In the genomic region with DNA sequence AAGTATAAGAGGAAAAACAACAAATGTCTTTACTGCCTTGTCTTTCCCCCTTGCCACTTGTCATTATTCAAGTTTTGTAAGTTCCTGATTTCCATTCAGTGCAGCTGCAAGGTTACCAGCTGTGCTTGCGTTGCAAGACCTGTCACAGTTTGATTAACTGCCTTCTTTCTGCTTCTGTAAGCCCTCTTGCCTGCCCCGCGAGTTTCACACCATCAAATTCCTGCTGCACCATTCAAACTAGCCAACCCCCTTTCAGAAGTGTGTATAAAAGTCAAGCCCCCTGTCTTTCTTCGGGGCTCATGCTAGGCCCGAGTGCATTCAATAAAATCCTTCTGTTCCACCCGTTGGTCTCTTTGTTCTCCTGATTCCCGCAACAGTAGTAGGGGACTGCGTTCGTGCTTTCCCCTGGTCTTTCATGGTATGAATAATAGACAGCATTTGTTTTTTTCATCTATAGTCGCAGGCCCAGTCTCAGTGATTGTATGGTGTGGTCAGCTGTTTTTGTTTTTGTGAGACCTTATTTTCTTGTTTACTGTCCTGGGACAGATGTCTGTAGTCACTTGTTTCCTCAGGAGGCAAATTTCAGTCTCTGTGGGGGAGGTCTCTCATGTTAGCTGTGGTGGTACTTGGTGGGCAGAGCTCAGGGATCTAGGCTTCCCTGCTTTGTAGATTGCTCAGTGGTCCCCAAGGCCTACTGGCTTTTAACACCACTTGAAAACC, we compare ENCODE assay signal across 8 cellular contexts.
A peak's percentile ranks its signal among the peaks of the same experiment; 100 is the strongest.
DNase-seq lines count a peak whose midpoint lies in the region; ATAC-seq, FAIRE-seq and TF ChIP-seq lines count a peak whose summit lies in the region.
"Not testable (repeated sequence)": the region's sequence is repeated elsewhere in the genome, so short reads cannot be mapped to it uniquely, and the experiment has no call there.

No MANE protein-coding gene starts in this region.

- H2BK120ac ChIP-seq in H1 (replicated peaks; ENCODE audit: low read depth, low read length) = not testable (repeated sequence)

- H3K18ac ChIP-seq in H1 (ENCODE audit: extremely low read depth, low read length) = not testable (repeated sequence)

- peaks cover 19% of the 10 kb centered on the region for H3K4me1 Mint-ChIP-seq in CD14-positive monocyte

- TF ChIP-seq POLR2A in H1 (IDR thresholded peaks at IDR 0.05; ENCODE audit: control extremely low read depth in 1 of 2, low read depth in 2 of 2, low read length in 2 of 2) = not testable (repeated sequence)

- peak overlapping the region; percentile 53 for H3K9ac ChIP-seq in MM.1S (ENCODE audit: low read length)
- not testable (repeated sequence) for H3K9ac ChIP-seq in H1 (replicated peaks in 1 of 4; ENCODE audit: extremely low read depth in 1 of 4, low read depth in 3 of 4, low read length in 3 of 4)

- H4K20me1 ChIP-seq in MM.1S (ENCODE audit: insufficient read depth, low read length); H1 (replicated peaks in 1 of 2; ENCODE audit: control insufficient read depth in 1 of 2, insufficient read depth in 2 of 2, low read length in 2 of 2): not testable (repeated sequence)

- not testable (repeated sequence) for FAIRE-seq in H1 (lab: Jason Lieb, UNC)

- H3K9me2 ChIP-seq in MM.1S (replicated peaks; ENCODE audit: insufficient read depth, low read length) = not testable (repeated sequence)

- TF ChIP-seq CTCF in CD14-positive monocyte (IDR thresholded peaks at IDR 0.05); MM.1S (IDR thresholded peaks at IDR 0.05; ENCODE audit: low read length); H1 (IDR thresholded peaks at IDR 0.05; ENCODE audit: control extremely low read depth in 1 of 3, insufficient read depth in 1 of 3, low read depth in 1 of 3, low read length in 3 of 3); lung (IDR thresholded peaks at IDR 0.05; ENCODE audit: control extremely low read depth, extremely low read depth): not testable (repeated sequence)

- CTCF ChIA-PET in H1 (lab: Charles Lee; ENCODE audit: partially characterized antibody) = not testable (repeated sequence)

- not testable (repeated sequence) for H3K9me3 Mint-ChIP-seq in CD14-positive monocyte

- peak overlapping the region; percentile 100 for H3K27ac Mint-ChIP-seq in CD14-positive monocyte

- H2BK5ac ChIP-seq in H1 (ENCODE audit: low read depth, low read length) = not testable (repeated sequence)

- not testable (repeated sequence) for TF ChIP-seq EP300 in H1 (IDR thresholded peaks at IDR 0.05; ENCODE audit: borderline replicate concordance in 1 of 2, low read depth in 2 of 2, low read length in 2 of 2)

- H3K27me3 ChIP-seq in MM.1S (replicated peaks; ENCODE audit: insufficient read depth, low read length); SJSA1 (replicated peaks); H1 (replicated peaks in 1 of 4; ENCODE audit: control insufficient read depth in 3 of 4, extremely low read depth in 1 of 4, insufficient read depth in 3 of 4, low read length in 3 of 4); lung (ENCODE audit: control insufficient read depth, insufficient read depth): not testable (repeated sequence)

- H2BK15ac ChIP-seq in H1 (ENCODE audit: low read length) = not testable (repeated sequence)

- H2BK20ac ChIP-seq in H1 (ENCODE audit: low read length) = not testable (repeated sequence)

- H2AFZ ChIP-seq in MM.1S (ENCODE audit: low read length); H1 (ENCODE audit: low read length): not testable (repeated sequence)

- H3K4ac ChIP-seq in H1 (replicated peaks; ENCODE audit: insufficient read length, low read depth, low read length) = not testable (repeated sequence)

- H4K91ac ChIP-seq in H1 (replicated peaks; ENCODE audit: insufficient read length, low read length) = not testable (repeated sequence)

- not testable (repeated sequence) for H4K8ac ChIP-seq in H1 (ENCODE audit: extremely low read depth, insufficient read depth, low read length)

- H3K4me3 ChIP-seq in MM.1S (ENCODE audit: low read length); SJSA1; H1 (ENCODE audit: extremely low read depth in 1 of 4, insufficient read depth in 2 of 4, low read depth in 3 of 4, low read length in 4 of 4); lung: not testable (repeated sequence)

- peak; percentile 41 for ATAC-seq in GM19468 (IDR thresholded peaks at IDR 0.05; ENCODE audit: extremely low read depth, unreplicated experiment)
- not testable (repeated sequence) for ATAC-seq in lung (ENCODE audit: insufficient read depth, low FRiP score)

- peak overlapping the region; percentile 84 to 97 for H3K4me3 Mint-ChIP-seq in CD14-positive monocyte

- H2BK12ac ChIP-seq in H1 (ENCODE audit: low read depth, low read length) = 0 out of 2 replicates have a peak overlapping the region, but pooled peaks have one; percentile 27

- not testable (repeated sequence) for H3K56ac ChIP-seq in H1 (replicated peaks; ENCODE audit: insufficient read length, low read depth, low read length)

- not testable (repeated sequence) for H3K79me2 ChIP-seq in MM.1S (ENCODE audit: low read length); H1 (ENCODE audit: control insufficient read depth in 1 of 2, insufficient read depth in 2 of 2, low read length in 2 of 2)

- 46% methylated on average over 9 of the region's 10 CpGs; no CpG with 5 or more reads in 1 of the 2 experiments for WGBS in H1 (ENCODE audit: extremely low coverage in 1 of 2, insufficient coverage in 1 of 2, insufficient read length in 1 of 2, insufficient replicate concordance in 2 of 2, low coverage in 1 of 2, low lambda C conversion rate in 2 of 2, missing lambda C conversion rate in 1 of 2), 2 experiments
- 19 to 33% methylated on average over 7 to 9 of the region's 10 CpGs for WGBS in lung, 2 donors

- not testable (repeated sequence) for H4K5ac ChIP-seq in H1 (ENCODE audit: insufficient read length, low read depth, low read length)

- H3K27ac ChIP-seq in MM.1S (ENCODE audit: low read length) (peak overlapping the region; percentile 89), lung (ENCODE audit: low read depth in 1 of 2, low read length in 1 of 2) (peak overlapping the region; percentile 9 to 63)
- not testable (repeated sequence) for H3K27ac ChIP-seq in SJSA1; H1 (ENCODE audit: low read depth, low read length)

- POLR2A ChIA-PET in H1 (lab: Charles Lee; ENCODE audit: partially characterized antibody) = interaction anchor here (0.6 to 1.2 kb wide), 6 partner anchors 9 to 697 kb away, joined by 3 to 29 read pairs (median 5); no protein-coding TSS in a partner anchor

- intact Hi-C loops in CD14-positive monocyte (cut with micrococcal nuclease) = not testable (repeated sequence)

- TF ChIP-seq RAD21 in H1 (IDR thresholded peaks at IDR 0.05 in 1 of 2, conservative IDR thresholded peaks at IDR 0.05 in 1 of 2; ENCODE audit: low read depth in 2 of 2, low read length in 2 of 2) = not testable (repeated sequence)

- H3K4me2 ChIP-seq in MM.1S (ENCODE audit: low read depth, low read length) = peak overlapping the region; percentile 70
- not testable (repeated sequence) for H3K4me2 ChIP-seq in H1 (ENCODE audit: insufficient read depth in 1 of 2, low read depth in 2 of 2, low read length in 2 of 2)

- not testable (repeated sequence) for H3F3A ChIP-seq in MM.1S (ENCODE audit: insufficient read depth, low read length)

- H3K27me3 Mint-ChIP-seq in CD14-positive monocyte (ENCODE audit: low read depth in 3 of 3) = not testable (repeated sequence)

- H3K36me3 Mint-ChIP-seq in CD14-positive monocyte = not testable (repeated sequence)

- not testable (repeated sequence) for H3K14ac ChIP-seq in H1 (ENCODE audit: insufficient read length)

- H3K23ac ChIP-seq in H1 (ENCODE audit: insufficient read length) = not testable (repeated sequence)

- DNase-seq in CD14-positive monocyte (ENCODE audit: low spot score); H1 (ENCODE audit: low read depth in 1 of 2, low spot score in 2 of 2); lung (ENCODE audit: low spot score): not testable (repeated sequence)
- DNase-seq in MM.1S (peak; percentile 56), SJSA1 (ENCODE audit: low read depth in 1 of 2, low spot score in 2 of 2) (peak; percentile 8 to 57)
- DNase-seq in activated effector memory CD4-positive, alpha-beta T cell treated with anti-CD3 and anti-CD28 coated beads, Interleukin-2, amount 50 U/mL, for 16 hours = peak; percentile 68
- peak; percentile 49 for DNase-seq in stimulated activated CD4-positive, alpha-beta T cell treated with anti-CD3 and anti-CD28 coated beads, Interleukin-1b, Interleukin-23, amount 100 ng/mL, for 48 hours

- H3K9me3 ChIP-seq in MM.1S (replicated peaks; ENCODE audit: insufficient read depth, low read length); SJSA1 (replicated peaks); H1 (ENCODE audit: insufficient read depth in 2 of 2, low read depth in 1 of 2, low read length in 1 of 2); lung (ENCODE audit: control insufficient read depth in 2 of 2, insufficient read depth in 1 of 2, low read length in 1 of 2): not testable (repeated sequence)

- not testable (repeated sequence) for H2AK5ac ChIP-seq in H1 (ENCODE audit: low read depth, low read length)

- H3K23me2 ChIP-seq in H1 (ENCODE audit: low read depth, low read length) = not testable (repeated sequence)

- H3K79me1 ChIP-seq in H1 (ENCODE audit: low read depth, low read length) = not testable (repeated sequence)

- H3K36me3 ChIP-seq in MM.1S (replicated peaks; ENCODE audit: insufficient read depth, low read length); SJSA1; H1 (ENCODE audit: control insufficient read depth in 2 of 4, insufficient read depth in 4 of 4, low read length in 3 of 4); lung (ENCODE audit: control insufficient read depth in 2 of 2, insufficient read depth in 2 of 2, low read length in 2 of 2): not testable (repeated sequence)

- H3K4me1 ChIP-seq in MM.1S (ENCODE audit: low read length); SJSA1 (replicated peaks); H1 (replicated peaks in 1 of 4; ENCODE audit: control insufficient read depth in 3 of 4, insufficient read depth in 4 of 4, low read length in 3 of 4); lung (ENCODE audit: control insufficient read depth in 2 of 2, insufficient read depth in 2 of 2, low read length in 2 of 2): not testable (repeated sequence)
